In genomic region chr7:67040832-67041231, GRCh38 we compare ENCODE assay signal across 8 cellular contexts. TPM values are rescaled to one million over a fixed set of nuclear protein-coding genes. Genes with fewer than 3 reads are reported as not detected.
DNase-seq lines count a peak whose midpoint lies in the region; ATAC-seq and TF ChIP-seq lines count a peak whose summit lies in the region.
"Not testable (repeated sequence)": the region's sequence is repeated elsewhere in the genome, so short reads cannot be mapped to it uniquely, and the experiment has no call there.

No MANE protein-coding gene starts in this region.

- H3K4me3 Mint-ChIP-seq in CD4-positive, alpha-beta T cell; endothelial cell (ENCODE audit: unreplicated experiment); type B pancreatic cell: not testable (repeated sequence)

- RAD21 ChIA-PET in HCT116 (lab: Charles Lee; ENCODE audit: low non-redundant PET in 1 of 2, low total read pairs in 2 of 2, uncharacterized antibody in 2 of 2, unreplicated experiment in 2 of 2) = not testable (repeated sequence)

- H3K27ac Mint-ChIP-seq in CD4-positive, alpha-beta T cell = peak overlapping the region; percentile 17
- H3K27ac Mint-ChIP-seq in endothelial cell (ENCODE audit: unreplicated experiment) = peak overlapping the region; percentile 73
- not testable (repeated sequence) for H3K27ac Mint-ChIP-seq in type B pancreatic cell

- POLR2A ChIA-PET in CD4-positive, alpha-beta T cell (lab: Charles Lee) = interaction anchor here (0.6 to 1.5 kb wide), 3 partner anchors 11 to 261 kb away, joined by 3 to 7 read pairs (median 5); no protein-coding TSS in a partner anchor
- POLR2A ChIA-PET in HCT116 (lab: Charles Lee) = interaction anchor here (1.9 kb wide), 1 partner anchor 261 kb away, joined by 6 read pairs; no protein-coding TSS in a partner anchor
- POLR2A ChIA-PET in OCI-LY7 (lab: Charles Lee) = not testable (repeated sequence)

- H3K27me3 ChIP-seq in CD4-positive, alpha-beta T cell (ENCODE audit: control insufficient read depth, insufficient read depth, low read length); HCT116 (ENCODE audit: insufficient read depth, low read length); ascending aorta; left ventricle myocardium inferior (ENCODE audit: low read depth); neural cell (ENCODE audit: insufficient read depth, low read depth, low read length): not testable (repeated sequence)

- TF ChIP-seq CTCF in CD4-positive, alpha-beta T cell (IDR thresholded peaks at IDR 0.05) = peak; percentile 65
- TF ChIP-seq CTCF in HCT116 (IDR thresholded peaks at IDR 0.05 in 2 of 3, conservative IDR thresholded peaks at IDR 0.05 in 1 of 3; ENCODE audit: borderline replicate concordance in 1 of 3, insufficient read depth in 1 of 3, low read depth in 2 of 3, low read length in 2 of 3) = peak in 2 of 3 experiments; percentile 24 to 37; a peak in 4 of 6 replicates
- peak; percentile 75 for TF ChIP-seq CTCF in OCI-LY7 (conservative IDR thresholded peaks at IDR 0.05; ENCODE audit: low read length)
- TF ChIP-seq CTCF in ascending aorta (IDR thresholded peaks at IDR 0.05) = peak in 2 of 3 experiments; percentile 33 to 49
- TF ChIP-seq CTCF in endothelial cell (IDR thresholded peaks at IDR 0.05; ENCODE audit: unreplicated experiment) = peak; percentile 46
- peak; percentile 56 for TF ChIP-seq CTCF in left ventricle myocardium inferior (IDR thresholded peaks at IDR 0.05; ENCODE audit: borderline replicate concordance)
- peak; percentile 69 for TF ChIP-seq CTCF in neural cell (IDR thresholded peaks at IDR 0.05; ENCODE audit: poor library complexity, severe bottlenecking)
- peak; percentile 67 for TF ChIP-seq CTCF in type B pancreatic cell (conservative IDR thresholded peaks at IDR 0.05)

- TF ChIP-seq EP300 in neural cell (conservative IDR thresholded peaks at IDR 0.05; ENCODE audit: poor library complexity, severe bottlenecking) = not testable (repeated sequence)

- H3K36me3 ChIP-seq in HCT116 (ENCODE audit: control insufficient read depth in 1 of 2, insufficient read depth in 2 of 2, low read length in 2 of 2); ascending aorta; left ventricle myocardium inferior; neural cell (ENCODE audit: insufficient read depth, low read length): not testable (repeated sequence)
- H3K36me3 ChIP-seq in OCI-LY7 (ENCODE audit: insufficient read depth, low read length) = peaks cover 20% of the 10 kb centered on the region

- H3F3A ChIP-seq in neural cell (ENCODE audit: insufficient read depth, low read length, poor library complexity, severe bottlenecking) = not testable (repeated sequence)

- not testable (repeated sequence) for H3K79me2 ChIP-seq in HCT116 (ENCODE audit: insufficient read depth, low read length); OCI-LY7 (ENCODE audit: insufficient read depth, low read depth, low read length); neural cell (replicated peaks; ENCODE audit: insufficient read depth, low read length)

- H3K4me1 ChIP-seq in HCT116 (ENCODE audit: control insufficient read depth in 1 of 2, insufficient read depth in 2 of 2, low read length in 2 of 2); OCI-LY7 (ENCODE audit: insufficient read depth, low read length, poor library complexity, severe bottlenecking); ascending aorta: not testable (repeated sequence)
- H3K4me1 ChIP-seq in left ventricle myocardium inferior = peaks cover 43% of the 10 kb centered on the region

- H3K4me3 ChIP-seq in HCT116 (replicated peaks in 1 of 2; ENCODE audit: low read depth in 1 of 2, low read length in 2 of 2); OCI-LY7 (ENCODE audit: low read depth, low read length, poor library complexity, severe bottlenecking); ascending aorta; left ventricle myocardium inferior; neural cell (ENCODE audit: low read length): not testable (repeated sequence)

- H3K36me3 Mint-ChIP-seq in CD4-positive, alpha-beta T cell (ENCODE audit: low read depth) = peaks cover 18% of the 10 kb centered on the region
- H3K36me3 Mint-ChIP-seq in endothelial cell (ENCODE audit: low read depth, unreplicated experiment); type B pancreatic cell: not testable (repeated sequence)

- intact Hi-C loops in CD4-positive, alpha-beta T cell (cut with DNase I, micrococcal nuclease) = loop anchor here in 1 of 2 experiments (5.0 kb wide), 1 partner anchor 261 kb away; no protein-coding TSS in a partner anchor
- intact Hi-C loops in HCT116 (cut with micrococcal nuclease); OCI-LY7 (cut with micrococcal nuclease; ENCODE audit: unreplicated experiment); left ventricle myocardium inferior (cut with micrococcal nuclease): not testable (repeated sequence)
- intact Hi-C loops in ascending aorta (cut with DNase I) = loop anchor here (5.0 kb wide), 1 partner anchor 261 kb away; no protein-coding TSS in a partner anchor

- H3K4me1 Mint-ChIP-seq in CD4-positive, alpha-beta T cell (ENCODE audit: low read depth); endothelial cell (ENCODE audit: unreplicated experiment); type B pancreatic cell (ENCODE audit: unreplicated experiment): not testable (repeated sequence)

- H3K27ac ChIP-seq in CD4-positive, alpha-beta T cell (ENCODE audit: low read depth, low read length); HCT116 (ENCODE audit: low read depth, low read length); OCI-LY7 (ENCODE audit: low read depth, low read length, poor library complexity, severe bottlenecking); ascending aorta; left ventricle myocardium inferior (replicated peaks); neural cell (ENCODE audit: low read length): not testable (repeated sequence)

- H2AFZ ChIP-seq in HCT116 (ENCODE audit: low read depth, low read length, poor library complexity, severe bottlenecking); OCI-LY7 (ENCODE audit: low read length); neural cell (ENCODE audit: low read depth, low read length): not testable (repeated sequence)

- not testable (repeated sequence) for BruUV-seq in HCT116 (replicated peaks; lab: Mats Ljungman, UMichigan); OCI-LY7 (replicated peaks; lab: Mats Ljungman, UMichigan)

- not testable (repeated sequence) for H4K20me1 ChIP-seq in HCT116 (ENCODE audit: insufficient read depth); OCI-LY7 (ENCODE audit: insufficient read depth, low read length); neural cell (ENCODE audit: insufficient read depth)

- TF ChIP-seq RAD21 in HCT116 (IDR thresholded peaks at IDR 0.05; ENCODE audit: low read depth) (peak; percentile 41; the same call in 1 of the 2 replicates), neural cell (conservative IDR thresholded peaks at IDR 0.05) (peak; percentile 54)

- DNase-seq in CD4-positive, alpha-beta T cell; HCT116 (ENCODE audit: low read depth, low spot score); OCI-LY7 (ENCODE audit: low spot score); ascending aorta (ENCODE audit: low spot score in 2 of 2); endothelial cell (ENCODE audit: low spot score); left ventricle myocardium inferior; type B pancreatic cell (ENCODE audit: extremely low spot score, unreplicated experiment): not testable (repeated sequence)

- not testable (repeated sequence) for H3K27me3 Mint-ChIP-seq in CD4-positive, alpha-beta T cell; endothelial cell (ENCODE audit: unreplicated experiment); type B pancreatic cell

- H3K9me3 Mint-ChIP-seq in CD4-positive, alpha-beta T cell; endothelial cell (ENCODE audit: unreplicated experiment); type B pancreatic cell: not testable (repeated sequence)

- H3K9me2 ChIP-seq in HCT116 (ENCODE audit: insufficient read depth); OCI-LY7 (ENCODE audit: insufficient read depth, low read length); neural cell (ENCODE audit: insufficient read depth, low read length): not testable (repeated sequence)

- ATAC-seq in CD4-positive, alpha-beta T cell (ENCODE audit: poor library complexity) = peak; percentile 39
- ATAC-seq in HCT116 = not testable (repeated sequence)

- H3K4me2 ChIP-seq in HCT116 (ENCODE audit: low read length); OCI-LY7 (ENCODE audit: low read length); neural cell (ENCODE audit: low read length): not testable (repeated sequence)

- TF ChIP-seq POLR2A in HCT116 (IDR thresholded peaks at IDR 0.05; ENCODE audit: borderline replicate concordance, extremely low read depth, insufficient read depth, insufficient read length) = not testable (repeated sequence)

- H3K9me3 ChIP-seq in CD4-positive, alpha-beta T cell (ENCODE audit: control insufficient read depth, low read length); HCT116 (ENCODE audit: control insufficient read depth in 1 of 2, insufficient read depth in 1 of 2, low read depth in 1 of 2, low read length in 2 of 2); OCI-LY7 (ENCODE audit: low read length); ascending aorta; left ventricle myocardium inferior (replicated peaks); neural cell (ENCODE audit: low read length): not testable (repeated sequence)

- H3K9ac ChIP-seq in HCT116 (ENCODE audit: low read length); neural cell (ENCODE audit: low read length): not testable (repeated sequence)

- CTCF ChIA-PET in CD4-positive, alpha-beta T cell (lab: Charles Lee); OCI-LY7 (lab: Charles Lee; ENCODE audit: unreplicated experiment): not testable (repeated sequence)
- CTCF ChIA-PET in HCT116 (lab: Charles Lee) = interaction anchor here (0.6 to 1.2 kb wide), 4 partner anchors 15 to 331 kb away, joined by 3 read pairs; no protein-coding TSS in a partner anchor

RNA-seq across cellular contexts. Expression of gene TYW1, which starts 44.2 kb away (rescaled TPM):
- total RNA-seq in CD4-positive, alpha-beta T cell = 10 to 100 TPM; 22.9 to 23.7 TPM
- total RNA-seq in HCT116 (2021; ENCODE audit: unreplicated experiment) (16.6 TPM), OCI-LY7 (2022) (15.3 and 22.3 TPM in 2 replicates), ascending aorta (2.1 TPM), endothelial cell (ENCODE audit: unreplicated experiment) (12.8 TPM), left ventricle myocardium inferior (11.1 TPM), type B pancreatic cell (ENCODE audit: low replicate concordance) (14.3 and 17.7 TPM in 2 replicates)
- 8.9 and 9.6 TPM in 2 replicates for polyA plus RNA-seq in HCT116 (2012)
- 17.0 and 17.3 TPM in 2 replicates for total RNA-seq in OCI-LY7 (2014; rRNA removed; shearing (Covaris generic))
- 10.2 and 14.9 TPM in 2 replicates for polyA plus RNA-seq in neural cell
- 19.2 and 23.0 TPM in 2 replicates for polyA minus RNA-seq in neural cell

RNA-seq across cellular contexts. Expression of gene SBDS, which starts 45.4 kb away (rescaled TPM):
- 100 to 1,000 TPM; 443 to 474 TPM for total RNA-seq in CD4-positive, alpha-beta T cell
- 50.1 TPM for total RNA-seq in HCT116 (2021; ENCODE audit: unreplicated experiment)
- polyA plus RNA-seq in HCT116 (2012) = 37.4 and 41.0 TPM in 2 replicates
- 43.2 and 45.6 TPM in 2 replicates for total RNA-seq in OCI-LY7 (2014; rRNA removed; shearing (Covaris generic))
- 100 and 124 TPM in 2 replicates for total RNA-seq in OCI-LY7 (2022)
- total RNA-seq in ascending aorta = 165 TPM
- total RNA-seq in endothelial cell (ENCODE audit: unreplicated experiment) = 53.5 TPM
- total RNA-seq in left ventricle myocardium inferior = 211 TPM
- 81.4 and 91.1 TPM in 2 replicates for polyA plus RNA-seq in neural cell
- 64.2 and 73.0 TPM in 2 replicates for polyA minus RNA-seq in neural cell
- total RNA-seq in type B pancreatic cell (ENCODE audit: low replicate concordance) = 50.1 and 75.7 TPM in 2 replicates
